8 cellular contexts compared by ENCODE assay signal in genomic region chr7:128862571-128863432, GRCh38. TPM values are rescaled to one million over a fixed set of nuclear protein-coding genes. Genes with fewer than 3 reads are reported as not detected.
DNase-seq lines count a peak whose midpoint lies in the region; ATAC-seq, FAIRE-seq and TF ChIP-seq lines count a peak whose summit lies in the region.

Gene ATP6V1F, plus strand, starts transcription at chr7:128862856. Its CDS starts 49 bp downstream, at chr7:128862905.

- peak within 1 kb of the TSS; percentile 99 to 100 (median 99) for H3K27ac Mint-ChIP-seq in CD14-positive monocyte

- peak; percentile 98 for DNase-seq in CD14-positive monocyte (ENCODE audit: low spot score)
- peak; percentile 99 for DNase-seq in NCI-H82 (lab: John Stamatoyannopoulos, UW)
- DNase-seq in activated CD4-positive, alpha-beta T cell treated with anti-CD3 and anti-CD28 coated beads, Interleukin-2, amount 50 U/mL, for 48 hours = peak; percentile 99
- peak; percentile 98 for DNase-seq in dermis blood vessel endothelial cell
- DNase-seq in HepG2 (ENCODE audit: low spot score) = peak; percentile 93
- peak; percentile 99 for DNase-seq in stimulated activated CD4-positive, alpha-beta T cell treated with anti-CD3 and anti-CD28 coated beads, Interleukin-4, amount 100 ng/mL, for 1 hour

- H3K27me3 Mint-ChIP-seq in CD14-positive monocyte (ENCODE audit: low read depth in 3 of 3) = peaks cover 2 to 8% (median 5%) of the 10 kb centered on the region in 3 donors

- in situ Hi-C loops in HepG2 (cut with HindIII; ENCODE audit: extremely low pct_ligation_motif_present, low pct_unique_long_range_greater_than_20kb) = no loop called here

- ATAC-seq in GM19395 (IDR thresholded peaks at IDR 0.05; ENCODE audit: unreplicated experiment) (peak; percentile 90), HG03565 (IDR thresholded peaks at IDR 0.05; ENCODE audit: unreplicated experiment) (peak; percentile 75), HepG2 (peak; percentile 89)

- H3K9ac ChIP-seq in HepG2 (ENCODE audit: insufficient read depth, low read depth, low read length) = peak within 1 kb of the TSS; percentile 76

- peak within 1 kb of the TSS; percentile 95 for H2AFZ ChIP-seq in HepG2 (ENCODE audit: low read length)

- peaks cover 0 to 5% of the 10 kb centered on the region in 2 experiments; a peak in 2 of 5 replicates for H3K36me3 ChIP-seq in HepG2 (replicated peaks in 1 of 2; ENCODE audit: control insufficient read depth in 1 of 2, insufficient read depth in 2 of 2, low read length in 2 of 2)

- H3K79me2 ChIP-seq in HepG2 (ENCODE audit: insufficient read depth, low read length) = peaks cover 11% of the 10 kb centered on the region

- TF ChIP-seq POLR2A in HepG2 (IDR thresholded peaks at IDR 0.05; ENCODE audit: insufficient read depth in 1 of 2, low read depth in 2 of 2, low read length in 2 of 2) = peak; percentile 53 to 82

- peaks cover 0 to 3% (median 0%) of the 10 kb centered on the region in 7 donors for H3K9me3 Mint-ChIP-seq in CD14-positive monocyte

- CTCF ChIA-PET in HepG2 (lab: Yijun Ruan, JAX; ENCODE audit: low intra/inter-chr PET ratio, low total read pairs) = no interaction called here

- H3K9me3 ChIP-seq in HepG2 (ENCODE audit: low read length) = no peaks in the 10 kb centered on the region

- H3K4me1 Mint-ChIP-seq in CD14-positive monocyte = peaks cover 19% of the 10 kb centered on the region

- H3K4me3 ChIP-seq in HepG2 (replicated peaks in 1 of 3; ENCODE audit: insufficient read depth in 1 of 3, low read depth in 2 of 3, low read length in 3 of 3) = peak within 1 kb of the TSS; percentile 72 to 91 (median 81)

- peaks cover 22% of the 10 kb centered on the region for H3K4me1 ChIP-seq in HepG2 (ENCODE audit: insufficient read depth, low read length)

- TSS peak; percentile 72 for BruUV-seq in HepG2 (replicated peaks; lab: Mats Ljungman, UMichigan)

- POLR2A ChIA-PET in HepG2 (lab: Yijun Ruan, JAX) = interaction anchor here (0.8 to 2.5 kb wide), 6 partner anchors 10 to 191 kb away, joined by 3 to 12 read pairs (median 4); partner anchors contain the start of gene CALU

- TF ChIP-seq EP300 in HepG2 (IDR thresholded peaks at IDR 0.05; ENCODE audit: low read depth in 2 of 2, low read length in 2 of 2) (no peak), HepG2 (CRISPR knock-in tag; IDR thresholded peaks at IDR 0.05; ENCODE audit: borderline replicate concordance) (no peak)

- intact Hi-C loops in CD14-positive monocyte (cut with micrococcal nuclease) = loop anchor here in 1 of 2 donors (2.0 to 10.0 kb wide), 2 partner anchors 72 to 118 kb away; no protein-coding TSS in a partner anchor
- intact Hi-C loops in HepG2 (cut with micrococcal nuclease; ENCODE audit: unreplicated experiment) = loop anchor here (1.0 to 10.0 kb wide), 2 partner anchors 17 to 78 kb away; no protein-coding TSS in a partner anchor

- peaks cover 29 to 31% of the 10 kb centered on the region in 2 donors for H3K36me3 Mint-ChIP-seq in CD14-positive monocyte

- 0% methylated on average over 20 of the region's 65 CpGs for WGBS in HepG2 (ENCODE audit: low lambda C conversion rate)

- no peaks in the 10 kb centered on the region; the same call in 1 of the 2 replicates for H4K20me1 ChIP-seq in HepG2 (ENCODE audit: insufficient read depth, low read length)

- FAIRE-seq in HepG2 (lab: Jason Lieb, UNC) = peak; percentile 75

- H3K4me3 Mint-ChIP-seq in CD14-positive monocyte = peak within 1 kb of the TSS; percentile 98 to 100

- no peak for TF ChIP-seq CTCF in CD14-positive monocyte (IDR thresholded peaks at IDR 0.05)
- TF ChIP-seq CTCF in HepG2 (CRISPR knock-in tag; IDR thresholded peaks at IDR 0.05) = no peak

- no peak for TF ChIP-seq RAD21 in HepG2 (CRISPR knock-in tag; IDR thresholded peaks at IDR 0.05)

- peak within 1 kb of the TSS; percentile 39 for H3K27ac ChIP-seq in HepG2 (ENCODE audit: extremely low read length, insufficient read depth, low read length)

- peaks cover 0 to 10% of the 10 kb centered on the region in 2 experiments; a peak in 4 of 5 replicates for H3K27me3 ChIP-seq in HepG2 (ENCODE audit: control insufficient read depth in 1 of 2, insufficient read depth in 2 of 2, low read length in 2 of 2)

- H3K4me2 ChIP-seq in HepG2 (ENCODE audit: low read depth, low read length) = peak within 1 kb of the TSS; percentile 92

TF ChIP-seq in HepG2, 621 proteins besides CTCF, POLR2A, EP300 and RAD21 (continues in another document):
- TF ChIP-seq HDAC1 (CRISPR knock-in tag; IDR thresholded peaks at IDR 0.05) (peak; percentile 63; the same call in 1 of the 2 replicates), ZNF619 (CRISPR knock-in tag; IDR thresholded peaks at IDR 0.05) (no peak), MXD3 (CRISPR knock-in tag; IDR thresholded peaks at IDR 0.05) (no peak), HOXA5 (CRISPR knock-in tag; IDR thresholded peaks at IDR 0.05) (no peak), SRSF1 (optimal IDR thresholded peaks at IDR 0.05; ENCODE audit: low read depth, low read length) (no peak), BCLAF1 (IDR thresholded peaks at IDR 0.05) (no peak), NRL (CRISPR knock-in tag; IDR thresholded peaks at IDR 0.05; ENCODE audit: borderline replicate concordance) (peak; percentile 36; the same call in 1 of the 2 replicates), KMT2B (CRISPR knock-in tag; IDR thresholded peaks at IDR 0.05) (0 out of 2 replicates have a peak, but pooled peaks have one; percentile 29), ZNF562 (CRISPR knock-in tag; IDR thresholded peaks at IDR 0.05; ENCODE audit: borderline replicate concordance) (no peak), ZBTB25 (CRISPR knock-in tag; IDR thresholded peaks at IDR 0.05) (peak; percentile 21; the same call in 1 of the 2 replicates), ZMYM3 (CRISPR knock-in tag; IDR thresholded peaks at IDR 0.05) (no peak; the same call in none of the 2 replicates)

RNA-seq across cellular contexts. Expression of gene ATP6V1F, which starts in this region (rescaled TPM):
- polyA plus RNA-seq in CD14-positive monocyte (100 to 1,000 TPM; 511 to 593 TPM), HepG2 (2011; rRNA removed) (132 and 144 TPM in 2 replicates)
- total RNA-seq in dermis blood vessel endothelial cell (86.5 and 93.1 TPM in 2 replicates), HepG2 (2016; rRNA removed; fragmentation: Illumina TruSeq; extraction: Trizol) (87.2 and 107 TPM in 2 replicates)
- total RNA-seq in HepG2 (2016; cell fraction: cytosol; rRNA removed; fragmentation: Illumina TruSeq; extraction: Trizol; ENCODE audit: low read depth) = 91.7 and 127 TPM in 2 replicates
- total RNA-seq in HepG2 (2016; cell fraction: insoluble cytoplasmic fraction; rRNA removed; fragmentation: Illumina TruSeq; extraction: Trizol) = 86.6 and 128 TPM in 2 replicates
- total RNA-seq in HepG2 (2016; cell fraction: membrane; rRNA removed; fragmentation: Illumina TruSeq; extraction: Trizol) = 87.9 and 101 TPM in 2 replicates
- 29.8 and 31.5 TPM in 2 replicates for total RNA-seq in HepG2 (2016; cell fraction: nucleus; rRNA removed; fragmentation: Illumina TruSeq; extraction: Trizol)
- 149 and 216 TPM in 2 replicates for polyA plus RNA-seq in HepG2 (2011; cell fraction: cytosol; rRNA removed)
- 54.3 and 63.6 TPM in 2 replicates for polyA plus RNA-seq in HepG2 (2011; cell fraction: nucleus; rRNA removed)
- 127 and 131 TPM in 2 replicates for polyA plus RNA-seq in HepG2 (2012)
- polyA plus RNA-seq in HepG2 (2016; cell fraction: cytosol; fragmentation: Illumina TruSeq; extraction: Trizol; ENCODE audit: low read depth) = 134 and 154 TPM in 2 replicates
- 186 and 188 TPM in 2 replicates for polyA plus RNA-seq in HepG2 (2016; cell fraction: insoluble cytoplasmic fraction; fragmentation: Illumina TruSeq; extraction: Trizol; ENCODE audit: low read depth)
- polyA plus RNA-seq in HepG2 (2016; cell fraction: membrane; fragmentation: Illumina TruSeq; extraction: Trizol; ENCODE audit: low read depth) = 130 and 137 TPM in 2 replicates
- 74.2 and 75.8 TPM in 2 replicates for polyA plus RNA-seq in HepG2 (2016; cell fraction: nucleus; fragmentation: Illumina TruSeq; extraction: Trizol; ENCODE audit: insufficient read depth, low read depth)
- polyA minus RNA-seq in HepG2 (2011; rRNA and poly(A)+ RNA removed; ENCODE audit: low replicate concordance) = 39.4 and 64.2 TPM in 2 replicates
- polyA minus RNA-seq in HepG2 (2011; cell fraction: cytosol; rRNA and poly(A)+ RNA removed) = 18.0 and 20.1 TPM in 2 replicates
- 9.9 and 10.6 TPM in 2 replicates for polyA minus RNA-seq in HepG2 (2011; cell fraction: nucleus; rRNA and poly(A)+ RNA removed)

Comparison
In these comparisons a context has a peak if more than half of its experiments do, and no peak if none do; other contexts are left out.
1. Peak in every context shown above with its lines: DNase-seq, ATAC-seq, H3K4me3 ChIP-seq and H3K27ac ChIP-seq.